In the genomic region with DNA sequence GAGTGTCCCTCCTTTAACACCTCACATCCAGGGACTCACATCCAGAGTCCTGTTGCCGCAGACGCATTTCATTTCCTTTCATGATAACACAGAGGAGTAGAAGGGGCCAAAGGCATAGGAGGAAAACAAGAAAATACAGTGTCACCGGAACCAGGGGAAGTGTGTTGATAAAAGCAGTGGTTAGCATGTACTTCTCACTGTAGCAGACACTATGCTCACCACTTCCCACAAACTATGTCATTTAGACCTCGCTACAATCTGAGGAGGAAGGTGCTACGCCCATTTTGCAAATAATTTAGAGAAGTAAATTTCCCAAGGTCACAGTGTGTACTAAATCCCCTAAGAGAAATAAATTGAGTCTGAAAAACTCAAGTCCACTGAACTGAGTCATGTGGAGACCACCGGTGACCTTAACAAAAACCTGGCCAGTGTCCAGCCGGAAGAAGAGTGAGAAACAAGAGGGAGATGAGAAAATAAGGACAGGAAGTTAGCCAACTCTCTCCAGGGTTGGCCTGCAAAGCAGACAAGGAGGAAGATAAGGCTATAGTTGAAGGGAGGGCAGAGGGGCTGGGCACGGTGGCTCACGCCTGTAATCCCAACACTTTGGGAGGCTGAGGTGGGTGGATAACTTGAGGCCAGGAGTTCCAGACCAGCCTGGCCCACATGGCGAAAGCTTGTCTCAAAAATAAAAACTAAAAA, we compare ENCODE assay signal across 1 cellular context.
A peak's percentile ranks its signal among the peaks of the same experiment; 100 is the strongest.
TF ChIP-seq lines count a peak whose summit lies in the region.

No MANE protein-coding gene starts in this region.

TF ChIP-seq in K562, 482 proteins besides CTCF, POLR2A, EP300 and RAD21 (continued from another document):
- TF ChIP-seq ZNF511 (CRISPR knock-in tag; IDR thresholded peaks at IDR 0.05) (no peak), POLR2AphosphoS5 (IDR thresholded peaks at IDR 0.05; ENCODE audit: control insufficient read depth, insufficient read depth, low read depth, low read length) (no peak), TSHZ1 (CRISPR knock-in tag; IDR thresholded peaks at IDR 0.05) (no peak), ETV1 (tag; conservative IDR thresholded peaks at IDR 0.05; ENCODE audit: low read depth) (peak; percentile 85), ZNF395 (CRISPR knock-in tag; IDR thresholded peaks at IDR 0.05) (0 out of 2 replicates have a peak, but pooled peaks have one; percentile 33), NFIC (IDR thresholded peaks at IDR 0.05) (peak; percentile 59), POLR2H (tag; IDR thresholded peaks at IDR 0.05; ENCODE audit: low read depth) (0 out of 2 replicates have a peak, but pooled peaks have one; percentile 32), ETV6 (IDR thresholded peaks at IDR 0.05; ENCODE audit: borderline replicate concordance in 1 of 2, low read depth in 2 of 2, low read length in 1 of 2) (peak in 1 of 2 experiments; percentile 76; a peak in 2 of 4 replicates), ETV6 (CRISPR knock-in tag; IDR thresholded peaks at IDR 0.05; ENCODE audit: borderline replicate concordance) (no peak), CREM (IDR thresholded peaks at IDR 0.05; ENCODE audit: low read depth) (0 out of 2 replicates have a peak, but pooled peaks have one; percentile 10), ZBTB11 (CRISPR knock-in tag; IDR thresholded peaks at IDR 0.05) (peak in 2 of 3 experiments; percentile 71 to 81; a peak in 3 of 6 replicates), TEAD4 (IDR thresholded peaks at IDR 0.05; ENCODE audit: low read length) (peak; percentile 26; the same call in 1 of the 2 replicates), TEAD4 (CRISPR knock-in tag; IDR thresholded peaks at IDR 0.05; ENCODE audit: borderline replicate concordance) (no peak)
- TF ChIP-seq, protein P1, sequence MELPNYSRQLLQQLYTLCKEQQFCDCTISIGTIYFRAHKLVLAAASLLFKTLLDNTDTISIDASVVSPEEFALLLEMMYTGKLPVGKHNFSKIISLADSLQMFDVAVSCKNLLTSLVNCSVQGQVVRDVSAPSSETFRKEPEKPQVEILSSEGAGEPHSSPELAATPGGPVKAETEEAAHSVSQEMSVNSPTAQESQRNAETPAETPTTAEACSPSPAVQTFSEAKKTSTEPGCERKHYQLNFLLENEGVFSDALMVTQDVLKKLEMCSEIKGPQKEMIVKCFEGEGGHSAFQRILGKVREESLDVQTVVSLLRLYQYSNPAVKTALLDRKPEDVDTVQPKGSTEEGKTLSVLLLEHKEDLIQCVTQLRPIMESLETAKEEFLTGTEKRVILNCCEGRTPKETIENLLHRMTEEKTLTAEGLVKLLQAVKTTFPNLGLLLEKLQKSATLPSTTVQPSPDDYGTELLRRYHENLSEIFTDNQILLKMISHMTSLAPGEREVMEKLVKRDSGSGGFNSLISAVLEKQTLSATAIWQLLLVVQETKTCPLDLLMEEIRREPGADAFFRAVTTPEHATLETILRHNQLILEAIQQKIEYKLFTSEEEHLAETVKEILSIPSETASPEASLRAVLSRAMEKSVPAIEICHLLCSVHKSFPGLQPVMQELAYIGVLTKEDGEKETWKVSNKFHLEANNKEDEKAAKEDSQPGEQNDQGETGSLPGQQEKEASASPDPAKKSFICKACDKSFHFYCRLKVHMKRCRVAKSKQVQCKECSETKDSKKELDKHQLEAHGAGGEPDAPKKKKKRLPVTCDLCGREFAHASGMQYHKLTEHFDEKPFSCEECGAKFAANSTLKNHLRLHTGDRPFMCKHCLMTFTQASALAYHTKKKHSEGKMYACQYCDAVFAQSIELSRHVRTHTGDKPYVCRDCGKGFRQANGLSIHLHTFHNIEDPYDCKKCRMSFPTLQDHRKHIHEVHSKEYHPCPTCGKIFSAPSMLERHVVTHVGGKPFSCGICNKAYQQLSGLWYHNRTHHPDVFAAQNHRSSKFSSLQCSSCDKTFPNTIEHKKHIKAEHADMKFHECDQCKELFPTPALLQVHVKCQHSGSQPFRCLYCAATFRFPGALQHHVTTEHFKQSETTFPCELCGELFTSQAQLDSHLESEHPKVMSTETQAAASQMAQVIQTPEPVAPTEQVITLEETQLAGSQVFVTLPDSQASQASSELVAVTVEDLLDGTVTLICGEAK (IDR thresholded peaks at IDR 0.05): peak; percentile 68; the same call in 1 of the 2 replicates
- TF ChIP-seq, protein P1 (CRISPR knock-in tag; IDR thresholded peaks at IDR 0.05): no peak
TF ChIP-seq in K562: peak in this region for 19.
